23 cellular contexts compared by ENCODE assay signal in the genomic region with DNA sequence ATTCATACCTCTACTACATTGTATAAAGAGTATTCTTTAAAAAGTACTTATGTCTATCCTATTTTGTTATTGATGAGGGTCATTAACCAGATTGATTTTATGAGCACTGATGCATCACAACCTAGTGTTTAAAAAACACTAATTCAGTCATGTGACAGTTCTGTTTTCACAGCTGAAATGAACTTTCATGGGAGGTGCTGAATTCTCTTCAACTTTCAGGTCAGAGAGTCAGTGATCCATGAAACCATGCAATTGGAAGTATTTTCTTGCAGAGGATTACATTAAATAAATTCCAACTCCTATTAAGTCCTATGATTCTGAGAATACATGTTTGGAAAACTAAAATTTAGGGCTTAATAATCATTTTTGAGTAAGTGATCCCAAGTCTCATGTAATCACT.
"Had no signal": no experiment of that assay in that cellular context is flagged by ENCODE, and none has a peak within 500 bp of the region (broad histone marks: within the 10 kb centered on the region; RNA-seq: fewer than 3 reads in every experiment).

No MANE protein-coding gene starts in this region.

- DNase-seq: activated CD4-positive, alpha-beta memory T cell treated with anti-CD3 and anti-CD28 coated beads for 36 hours; activated CD4-positive, alpha-beta T cell treated with anti-CD3 and anti-CD28 coated beads, Interleukin-2, amount 10 ng/mL, durations not matched to agents 24 days and 14 days; activated CD4-positive, CD25-positive, alpha-beta regulatory T cell treated with anti-CD3 and anti-CD28 coated beads, Interleukin-2, amount 50 U/mL, for 72 hours; activated CD8-positive, alpha-beta memory T cell treated with anti-CD3 and anti-CD28 coated beads for 24 hours; activated gamma-delta T cell; activated naive CD4-positive, alpha-beta T cell treated with anti-CD3 and anti-CD28 coated beads for 36 hours; activated T-cell treated with anti-CD3 and anti-CD28 coated beads, Interleukin-2, amount 50 U/mL, for 48 hours; MG63; MV-4-11; NCI-H1105; NCI-H1436; NCI-H187; NCI-H2081; NCI-H446; Peyer's patch; SHP77 had no signal

- H3K9me3 Mint-ChIP-seq: activated CD4-positive, alpha-beta T cell treated with anti-CD3 and anti-CD28 coated beads, Interleukin-2, amount 10 ng/mL, durations not matched to agents 24 days and 14 days; T-helper 1 cell treated with Interleukin-12 subunit alpha and Interleukin-12 subunit beta and Interleukin-4 antibody, amounts not matched to agents 30 μg/mL and 1 μg/mL, for 36 hours; WTC11 had no signal

- H3K36me3 ChIP-seq: MG63, Peyer's patch, SJSA1 had no signal

- H3K27ac Mint-ChIP-seq: activated CD4-positive, alpha-beta memory T cell treated with anti-CD3 and anti-CD28 coated beads for 36 hours; activated CD4-positive, alpha-beta T cell treated with anti-CD3 and anti-CD28 coated beads, Interleukin-2, amount 10 ng/mL, durations not matched to agents 24 days and 14 days; activated naive CD4-positive, alpha-beta T cell treated with anti-CD3 and anti-CD28 coated beads for 36 hours; activated naive CD8-positive, alpha-beta T cell; activated T-helper 17 cell treated with anti-CD3 and anti-CD28 coated beads, Interleukin-2, amount 50 U/mL, for 72 hours; IgD-negative memory B cell; T-helper 1 cell treated with Interleukin-12 subunit alpha and Interleukin-12 subunit beta and Interleukin-4 antibody, amounts not matched to agents 30 μg/mL and 1 μg/mL, for 36 hours; WTC11 had no signal

- H3K27me3 ChIP-seq: MG63, Peyer's patch, SJSA1 had no signal

- H3K4me2 ChIP-seq: KMS-11 had no signal

- H3K4me1 ChIP-seq: Peyer's patch had no signal

- H3K4me3 ChIP-seq: MG63, Peyer's patch, SJSA1 had no signal

- H3K36me3 Mint-ChIP-seq: activated CD4-positive, alpha-beta memory T cell treated with anti-CD3 and anti-CD28 coated beads for 36 hours; activated naive CD8-positive, alpha-beta T cell; IgD-negative memory B cell; WTC11 had no signal

- H3K9ac ChIP-seq: KMS-11 had no signal

- H3K27ac ChIP-seq: KMS-11, Peyer's patch, SJSA1 had no signal

- H3K9me3 ChIP-seq: Peyer's patch, SJSA1 had no signal

- H3K4me3 Mint-ChIP-seq: activated CD4-positive, alpha-beta memory T cell treated with anti-CD3 and anti-CD28 coated beads for 36 hours; activated CD4-positive, alpha-beta T cell treated with anti-CD3 and anti-CD28 coated beads, Interleukin-2, amount 10 ng/mL, durations not matched to agents 24 days and 14 days; activated naive CD4-positive, alpha-beta T cell treated with anti-CD3 and anti-CD28 coated beads for 36 hours; activated naive CD8-positive, alpha-beta T cell; activated T-helper 17 cell treated with anti-CD3 and anti-CD28 coated beads, Interleukin-2, amount 50 U/mL, for 72 hours; IgD-negative memory B cell; T-helper 1 cell treated with Interleukin-12 subunit alpha and Interleukin-12 subunit beta and Interleukin-4 antibody, amounts not matched to agents 30 μg/mL and 1 μg/mL, for 36 hours; WTC11 had no signal

- H3K4me1 Mint-ChIP-seq: activated CD4-positive, alpha-beta T cell treated with anti-CD3 and anti-CD28 coated beads, Interleukin-2, amount 10 ng/mL, durations not matched to agents 24 days and 14 days; activated T-helper 17 cell treated with anti-CD3 and anti-CD28 coated beads, Interleukin-2, amount 50 U/mL, for 72 hours; IgD-negative memory B cell; WTC11 had no signal

- H3K27me3 Mint-ChIP-seq: activated CD4-positive, alpha-beta memory T cell treated with anti-CD3 and anti-CD28 coated beads for 36 hours; activated CD4-positive, alpha-beta T cell treated with anti-CD3 and anti-CD28 coated beads, Interleukin-2, amount 10 ng/mL, durations not matched to agents 24 days and 14 days; activated naive CD8-positive, alpha-beta T cell; activated T-helper 17 cell treated with anti-CD3 and anti-CD28 coated beads, Interleukin-2, amount 50 U/mL, for 72 hours; IgD-negative memory B cell had no signal

- ATAC-seq: activated T-helper 17 cell treated with anti-CD3 and anti-CD28 coated beads, Interleukin-2, amount 50 U/mL, for 72 hours; WTC11 had no signal
